19 cellular contexts compared by ENCODE assay signal in genomic region chr20:60113771-60114170, GRCh38.
"Had no signal": no experiment of that assay in that cellular context is flagged by ENCODE, and none has a peak within 500 bp of the region (broad histone marks: within the 10 kb centered on the region; RNA-seq: fewer than 3 reads in every experiment).

No MANE protein-coding gene starts in this region.

- H3K9me3 ChIP-seq: tibial nerve, vagina had no signal

- H3K27ac ChIP-seq: cardiac muscle cell, foreskin keratinocyte, hepatocyte, tibial nerve, vagina had no signal

- ATAC-seq: activated CD8-positive, alpha-beta memory T cell treated with anti-CD3 and anti-CD28 coated beads, Interleukin-2, amount 10 ng/mL, durations not matched to agents 7 days and 5 days; activated T-helper 17 cell treated with anti-CD3 and anti-CD28 coated beads, Interleukin-2, amount 50 U/mL, for 72 hours; foreskin keratinocyte had no signal

- H3K27me3 ChIP-seq: cardiac muscle cell, hepatocyte, tibial nerve, vagina had no signal

- DNase-seq: activated B cell treated with CpG ODN at 0.5 μM for 24 hours; activated CD4-positive, alpha-beta memory T cell treated with anti-CD3 and anti-CD28 coated beads for 36 hours; activated CD4-positive, alpha-beta T cell treated with anti-CD3 and anti-CD28 coated beads for 4 hours; activated CD8-positive, alpha-beta memory T cell treated with anti-CD3 and anti-CD28 coated beads, Interleukin-2, amount 10 ng/mL, durations not matched to agents 7 days and 5 days; activated naive CD4-positive, alpha-beta T cell; activated naive CD8-positive, alpha-beta T cell treated with anti-CD3 and anti-CD28 coated beads for 36 hours; activated T-cell treated with anti-CD3 and anti-CD28 coated beads, Interleukin-2, amount 50 U/mL, for 1 hour; amniotic stem cell; foreskin keratinocyte; left cardiac atrium; stimulated activated CD4-positive, alpha-beta T cell treated with anti-CD3 and anti-CD28 coated beads, Interleukin-12 subunit alpha, Interleukin-12 subunit beta, amount 100 ng/mL, for 4 hours; stimulated activated CD4-positive, alpha-beta T cell treated with anti-CD3 and anti-CD28 coated beads, Interleukin-1b, Interleukin-23, amount 100 ng/mL, for 48 hours; stimulated activated CD8-positive, alpha-beta memory T cell treated with anti-CD3 and anti-CD28 coated beads, Interleukin-4, amount 100 ng/mL, for 48 hours; stimulated activated naive CD4-positive, alpha-beta T cell treated with Interleukin-2 at 50 U/mL for 16 hours had no signal

- H3K36me3 ChIP-seq: cardiac muscle cell, tibial nerve, vagina had no signal

- H3K4me1 ChIP-seq: foreskin keratinocyte had no signal

- H3K4me3 ChIP-seq: cardiac muscle cell, hepatocyte, tibial nerve, vagina had no signal
